Comparison of ENCODE assay signal across 2 cellular contexts in the genomic region with DNA sequence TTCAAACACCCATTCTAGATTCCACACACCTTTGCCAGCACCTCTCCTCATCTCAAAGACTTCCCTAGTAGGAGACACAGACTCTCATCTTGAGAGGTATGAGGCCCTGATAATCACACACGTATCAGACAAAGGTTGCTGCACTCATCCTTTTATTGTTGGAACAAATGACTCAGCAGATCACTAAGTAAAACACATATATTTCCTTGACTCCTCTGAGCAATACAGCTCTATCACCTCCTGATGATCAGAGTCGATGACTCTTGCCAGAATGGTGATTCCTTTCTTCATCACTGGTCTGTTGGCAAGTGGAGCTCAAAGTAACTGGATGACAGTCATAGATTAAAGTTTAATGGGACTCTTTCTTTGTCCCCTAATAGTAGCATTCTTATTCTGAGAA.
TF ChIP-seq lines count a peak whose summit lies in the region.

No MANE protein-coding gene starts in this region.

TF ChIP-seq in IMR-90, 13 proteins besides CTCF, POLR2A, EP300 and RAD21 (continued from another document):
- peak; percentile 50 for TF ChIP-seq NFE2L2 (IDR thresholded peaks at IDR 0.05; ENCODE audit: low read depth, low read length)

TF ChIP-seq in K562, 482 proteins besides CTCF, POLR2A, EP300 and RAD21 (continued from another document):
- TF ChIP-seq RCOR1 (IDR thresholded peaks at IDR 0.05; ENCODE audit: borderline replicate concordance in 1 of 2, low read depth in 2 of 2, low read length in 2 of 2): no peak
- TF ChIP-seq NFE2 (IDR thresholded peaks at IDR 0.05; ENCODE audit: low read depth): peak; percentile 73
- no peak for TF ChIP-seq LARP7 (IDR thresholded peaks at IDR 0.05)
- no peak for TF ChIP-seq ARNT (IDR thresholded peaks at IDR 0.05)
- TF ChIP-seq MAFG (tag; conservative IDR thresholded peaks at IDR 0.05): peak; percentile 85
- TF ChIP-seq FOSL1 (tag; conservative IDR thresholded peaks at IDR 0.05): peak; percentile 54
- no peak for TF ChIP-seq ILK (tag; IDR thresholded peaks at IDR 0.05; ENCODE audit: borderline replicate concordance, low read depth)
- peak; percentile 48; the same call in 1 of the 2 replicates for TF ChIP-seq SOX6 (IDR thresholded peaks at IDR 0.05)
- TF ChIP-seq MBD2 (IDR thresholded peaks at IDR 0.05; ENCODE audit: borderline replicate concordance, low read depth): no peak
- no peak for TF ChIP-seq CBX5 (IDR thresholded peaks at IDR 0.05; ENCODE audit: borderline replicate concordance, low read depth)
- TF ChIP-seq IRF9 (tag; IDR thresholded peaks at IDR 0.05): no peak
- no peak for TF ChIP-seq GABPB1 (CRISPR knock-in tag; IDR thresholded peaks at IDR 0.05)
- TF ChIP-seq ZNF407 (IDR thresholded peaks at IDR 0.05; ENCODE audit: low read depth): no peak
- no peak for TF ChIP-seq HNRNPH1 (optimal IDR thresholded peaks at IDR 0.05; ENCODE audit: low read depth, low read length)
- peak; percentile 19; the same call in 1 of the 2 replicates for TF ChIP-seq MAFF (IDR thresholded peaks at IDR 0.05; ENCODE audit: low read length)
- TF ChIP-seq NFE2L1 (tag; IDR thresholded peaks at IDR 0.05; ENCODE audit: borderline replicate concordance, low read depth): peak; percentile 44; the same call in 1 of the 2 replicates
- peak; percentile 2 for TF ChIP-seq MEIS2 (IDR thresholded peaks at IDR 0.05; ENCODE audit: partially characterized antibody)
- TF ChIP-seq ERF (CRISPR knock-in tag; IDR thresholded peaks at IDR 0.05): no peak
- TF ChIP-seq MECOM (CRISPR knock-in tag; IDR thresholded peaks at IDR 0.05): no peak
- TF ChIP-seq ZNF316 (IDR thresholded peaks at IDR 0.05): peak; percentile 69
- TF ChIP-seq COPS2 (conservative IDR thresholded peaks at IDR 0.05): no peak
- no peak for TF ChIP-seq RHOXF2B (CRISPR knock-in tag; conservative IDR thresholded peaks at IDR 0.05)
- no peak for TF ChIP-seq RBM17 (IDR thresholded peaks at IDR 0.05; ENCODE audit: borderline replicate concordance, low read depth, low read length)
- no peak for TF ChIP-seq ZNF41 (CRISPR knock-in tag; conservative IDR thresholded peaks at IDR 0.05)
- TF ChIP-seq C11orf30 (IDR thresholded peaks at IDR 0.05; ENCODE audit: low read depth): peak; percentile 58
- TF ChIP-seq ZKSCAN1 (IDR thresholded peaks at IDR 0.05; ENCODE audit: low read depth, low read length): no peak
- no peak for TF ChIP-seq TRIM28 (IDR thresholded peaks at IDR 0.05)
- TF ChIP-seq ESRRA (IDR thresholded peaks at IDR 0.05; ENCODE audit: borderline replicate concordance, low read depth): no peak
